In genomic region chr17:65800655-65801054, GRCh38 we compare ENCODE assay signal across 36 cellular contexts.
"Had no signal": no experiment of that assay in that cellular context is flagged by ENCODE, and none has a peak within 500 bp of the region (broad histone marks: within the 10 kb centered on the region; RNA-seq: fewer than 3 reads in every experiment).

No MANE protein-coding gene starts in this region.

- FAIRE-seq: bronchial epithelial cell had no signal

- H3K27me3 ChIP-seq: ascending aorta, Peyer's patch had no signal

- H3K27ac Mint-ChIP-seq: activated CD4-positive, alpha-beta T cell treated with anti-CD3 and anti-CD28 coated beads, Interleukin-2, amount 10 ng/mL, durations not matched to agents 24 days and 14 days; activated CD8-positive, alpha-beta T cell treated with anti-CD3 and anti-CD28 coated beads, Interleukin-2, amount 10 ng/mL, durations not matched to agents 7 days and 5 days; activated naive CD8-positive, alpha-beta T cell treated with anti-CD3 and anti-CD28 coated beads, Interleukin-2, amount 10 ng/mL, durations not matched to agents 7 days and 5 days; brain; T-cell; T-helper 17 cell had no signal

- H3K27me3 Mint-ChIP-seq: activated CD4-positive, alpha-beta T cell treated with anti-CD3 and anti-CD28 coated beads, Interleukin-2, amount 10 ng/mL, durations not matched to agents 24 days and 14 days; activated naive CD8-positive, alpha-beta T cell treated with anti-CD3 and anti-CD28 coated beads, Interleukin-2, amount 10 ng/mL, durations not matched to agents 7 days and 5 days; brain; T-helper 17 cell had no signal

- DNase-seq: activated CD4-positive, alpha-beta T cell treated with anti-CD3 and anti-CD28 coated beads, Interleukin-2, amount 10 ng/mL, durations not matched to agents 24 days and 14 days; activated CD4-positive, alpha-beta T cell treated with anti-CD3 and anti-CD28 coated beads, Interleukin-2, amount 50 U/mL, for 4 hours; activated CD8-positive, alpha-beta T cell treated with anti-CD3 and anti-CD28 coated beads, Interleukin-2, amount 10 ng/mL, durations not matched to agents 7 days and 5 days; activated effector memory CD4-positive, alpha-beta T cell treated with anti-CD3 and anti-CD28 coated beads, Interleukin-2, amount 50 U/mL, for 16 hours; activated naive CD4-positive, alpha-beta T cell; activated naive CD4-positive, alpha-beta T cell treated with anti-CD3 and anti-CD28 coated beads, Interleukin-2, amount 50 U/mL, for 16 hours; activated naive CD8-positive, alpha-beta T cell treated with anti-CD3 and anti-CD28 coated beads, Interleukin-2, amount 10 ng/mL, durations not matched to agents 7 days and 5 days; activated T-cell treated with anti-CD3 and anti-CD28 coated beads, Interleukin-2, amount 50 U/mL, for 4 hours; amygdala; caudate nucleus; cerebellar nuclear complex; Karpas-422; KBM-7; NCI-H1092 treated with DMSO at 0.1 percent for 48 hours; NCI-H1417; NCI-H146; NCI-H187; NCI-H2029 treated with DMSO at 0.1 percent for 48 hours; NCI-H2107; NCI-H2171; NCI-H510A; NCI-H526; NCI-H748 treated with DMSO at 0.1 percent for 48 hours; NK-92 treated with Interleukin-12 subunit alpha and Interleukin-12 subunit beta, amount 100 ng/mL, for 24 hours; PC-3; Peyer's patch; RPMI8226; SIG-M5; T-cell; T-helper 17 cell; T-helper 9 cell; WERI-Rb-1 had no signal

- H3K4me3 ChIP-seq: ascending aorta, Peyer's patch had no signal

- H3K4me1 ChIP-seq: ascending aorta, Peyer's patch had no signal

- H3K4me1 Mint-ChIP-seq: activated naive CD8-positive, alpha-beta T cell treated with anti-CD3 and anti-CD28 coated beads, Interleukin-2, amount 10 ng/mL, durations not matched to agents 7 days and 5 days; brain; T-cell; T-helper 17 cell had no signal

- H3K36me3 ChIP-seq: ascending aorta, Peyer's patch, WERI-Rb-1 had no signal

- H3K36me3 Mint-ChIP-seq: activated naive CD8-positive, alpha-beta T cell treated with anti-CD3 and anti-CD28 coated beads, Interleukin-2, amount 10 ng/mL, durations not matched to agents 7 days and 5 days had no signal

- H3K27ac ChIP-seq: ascending aorta, Peyer's patch, WERI-Rb-1 had no signal

- ATAC-seq: activated CD8-positive, alpha-beta T cell treated with anti-CD3 and anti-CD28 coated beads, Interleukin-2, amount 10 ng/mL, durations not matched to agents 7 days and 5 days; PC-3; SK-N-SH treated with all-trans-retinoic acid at 6 μM for 48 hours; T-cell; T-helper 17 cell had no signal

- H3K4me3 Mint-ChIP-seq: activated CD4-positive, alpha-beta T cell treated with anti-CD3 and anti-CD28 coated beads, Interleukin-2, amount 10 ng/mL, durations not matched to agents 24 days and 14 days; activated CD8-positive, alpha-beta T cell treated with anti-CD3 and anti-CD28 coated beads, Interleukin-2, amount 10 ng/mL, durations not matched to agents 7 days and 5 days; activated naive CD8-positive, alpha-beta T cell treated with anti-CD3 and anti-CD28 coated beads, Interleukin-2, amount 10 ng/mL, durations not matched to agents 7 days and 5 days; activated T-cell treated with anti-CD3 and anti-CD28 coated beads, Interleukin-2, amount 50 U/mL, for 4 hours; brain; T-cell; T-helper 17 cell had no signal
